In the genomic region with DNA sequence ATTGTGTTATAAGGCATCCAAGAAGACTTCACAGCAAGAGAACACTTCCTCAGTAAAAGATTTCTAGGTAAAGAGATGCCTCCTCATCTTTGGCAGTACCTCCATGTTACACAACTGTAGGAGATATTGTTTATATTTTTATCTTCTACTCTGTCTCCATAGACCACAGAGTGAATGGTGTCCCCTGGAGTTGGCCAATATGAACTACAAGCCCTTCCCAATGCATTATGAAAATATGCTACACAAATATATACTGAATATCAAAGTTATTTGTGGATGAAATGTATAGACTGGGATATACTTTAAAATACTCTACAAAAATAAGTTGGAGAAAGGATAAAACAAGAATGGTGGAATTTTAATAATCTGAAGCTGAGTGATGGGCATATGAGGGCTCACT, we compare ENCODE assay signal across 18 cellular contexts. TPM values are rescaled to one million over a fixed set of nuclear protein-coding genes. Genes with fewer than 3 reads are reported as not detected.
A peak's percentile ranks its signal among the peaks of the same experiment; 100 is the strongest.
DNase-seq lines count a peak whose midpoint lies in the region; ATAC-seq and TF ChIP-seq lines count a peak whose summit lies in the region.
"Had no signal": no experiment of that assay in that cellular context is flagged by ENCODE, and none has a peak within 500 bp of the region (broad histone marks: within the 10 kb centered on the region; RNA-seq: fewer than 3 reads in every experiment).

No MANE protein-coding gene starts in this region.

- H3K27ac ChIP-seq in endodermal cell (ENCODE audit: low read depth, low read length) (no peak overlapping the region), thyroid gland (no peak overlapping the region)
- H3K27ac ChIP-seq: KMS-11, Peyer's patch had no signal

- no peak for ATAC-seq in GM18868 (IDR thresholded peaks at IDR 0.05; ENCODE audit: unreplicated experiment)
- no peak for ATAC-seq in HG03432 (IDR thresholded peaks at IDR 0.05; ENCODE audit: unreplicated experiment)
- ATAC-seq: HepG2 had no signal

- H3K4me1 ChIP-seq in endodermal cell (ENCODE audit: control insufficient read depth, insufficient read depth, low read length) (no peaks in the 10 kb centered on the region), thyroid gland (no peaks in the 10 kb centered on the region)
- H3K4me1 ChIP-seq: BE2C, Peyer's patch had no signal

- H3K4me3 Mint-ChIP-seq in HFFc6 (no peak overlapping the region), endodermal cell (no peak overlapping the region)
- H3K4me3 Mint-ChIP-seq: CD4-positive, alpha-beta memory T cell had no signal

- DNase-seq in AG10803 (ENCODE audit: low read depth): no peak
- no peak for DNase-seq in HFFc6
- no peak for DNase-seq in endodermal cell
- peak; percentile 32 for DNase-seq in iris pigment epithelial cell (ENCODE audit: low read depth)
- DNase-seq in thyroid gland: no peak
- DNase-seq: BE2C; CD4-positive, alpha-beta memory T cell; GOT3; MM.1S; NCI-H1105 treated with DMSO at 0.1 percent for 48 hours; NCI-H446 treated with DMSO at 0.1 percent for 48 hours; NCI-H774; Peyer's patch; SHP77 had no signal

- H3K9me3 Mint-ChIP-seq in HFFc6 (peaks cover 32% of the 10 kb centered on the region), endodermal cell (peaks cover 26% of the 10 kb centered on the region)

- no peak overlapping the region for H3K9ac ChIP-seq in endodermal cell (ENCODE audit: extremely low read depth, low read length, poor library complexity, severe bottlenecking)
- H3K9ac ChIP-seq: KMS-11 had no signal

- H3K27ac Mint-ChIP-seq in HFFc6 (no peak overlapping the region), endodermal cell (no peak overlapping the region)
- H3K27ac Mint-ChIP-seq: CD4-positive, alpha-beta memory T cell had no signal

- H3K27me3 ChIP-seq in endodermal cell (ENCODE audit: control insufficient read depth, insufficient read depth, low read length, poor library complexity, severe bottlenecking): no peaks in the 10 kb centered on the region
- H3K27me3 ChIP-seq in thyroid gland: no peaks in the 10 kb centered on the region
- H3K27me3 ChIP-seq: BE2C, Peyer's patch had no signal

- peaks cover 20% of the 10 kb centered on the region for H3K36me3 ChIP-seq in endodermal cell (ENCODE audit: control insufficient read depth, insufficient read depth, low read length)
- H3K36me3 ChIP-seq in thyroid gland: no peaks in the 10 kb centered on the region
- H3K36me3 ChIP-seq: BE2C, Peyer's patch had no signal

- TF ChIP-seq CTCF in AG10803 (conservative IDR thresholded peaks at IDR 0.05; ENCODE audit: low read length) (0 out of 2 replicates have a peak, but pooled peaks have one; percentile 5), HFFc6 (IDR thresholded peaks at IDR 0.05) (peak; percentile 38; the same call in 1 of the 2 replicates), endodermal cell (conservative IDR thresholded peaks at IDR 0.05) (peak; percentile 51), thyroid gland (IDR thresholded peaks at IDR 0.05) (no peak)

- H3K27me3 Mint-ChIP-seq in HFFc6 (ENCODE audit: insufficient read depth) (no peaks in the 10 kb centered on the region; the same call in 1 of the 2 replicates), endodermal cell (ENCODE audit: insufficient read depth) (no peaks in the 10 kb centered on the region)

- intact Hi-C loops in thyroid gland (cut with DNase I): no loop called here

- peaks cover 40% of the 10 kb centered on the region for H3K36me3 Mint-ChIP-seq in HFFc6 (ENCODE audit: low read depth)
- peaks cover 34% of the 10 kb centered on the region for H3K36me3 Mint-ChIP-seq in endodermal cell (ENCODE audit: low read depth)

- H3K9me3 ChIP-seq in endodermal cell (ENCODE audit: control insufficient read depth, low read length) (peaks cover 34% of the 10 kb centered on the region), thyroid gland (no peaks in the 10 kb centered on the region)

- H3K4me3 ChIP-seq in AG10803 (ENCODE audit: low read length): no peak overlapping the region
- no peak overlapping the region for H3K4me3 ChIP-seq in endodermal cell (ENCODE audit: low read length)
- H3K4me3 ChIP-seq in thyroid gland (replicated peaks in 1 of 3): no peak overlapping the region
- H3K4me3 ChIP-seq: Peyer's patch had no signal

- TF ChIP-seq POLR2A in thyroid gland (IDR thresholded peaks at IDR 0.05): no peak

- H3K4me1 Mint-ChIP-seq in HFFc6 (ENCODE audit: low read depth) (peaks cover 14% of the 10 kb centered on the region), endodermal cell (peaks cover 15% of the 10 kb centered on the region)

RNA-seq across cellular contexts. Expression of gene MBOAT2, which starts 46.7 kb away (rescaled TPM):
- 10 to 100 TPM; 49.8 to 66.2 (median 55.7) TPM for total RNA-seq in HFFc6 (2021; fragmentation: NEBNext Ultra II Directional; extraction: Animal tissue kit (Norgen Biotek cat#: 25700))
- total RNA-seq in endodermal cell (10 to 100 TPM; 45.3 to 51.0 TPM), thyroid gland (10 to 100 TPM; 20.5 to 42.8 (median 24.4) TPM)
- 64.0 TPM for polyA plus RNA-seq in endodermal cell (2013, experiment 1 of 2)
- 46.7 TPM for polyA plus RNA-seq in endodermal cell (2013, experiment 2 of 2)

Comparison
In these comparisons a context has a peak if more than half of its experiments do, and no peak if none do; other contexts are left out.
1. CTCF ChIP-seq: peak in AG10803 (single experiment), HFFc6 (single experiment) and endodermal cell (single experiment); none in thyroid gland (0 of 6).